Comparison of ENCODE assay signal across 8 cellular contexts in the genomic region with DNA sequence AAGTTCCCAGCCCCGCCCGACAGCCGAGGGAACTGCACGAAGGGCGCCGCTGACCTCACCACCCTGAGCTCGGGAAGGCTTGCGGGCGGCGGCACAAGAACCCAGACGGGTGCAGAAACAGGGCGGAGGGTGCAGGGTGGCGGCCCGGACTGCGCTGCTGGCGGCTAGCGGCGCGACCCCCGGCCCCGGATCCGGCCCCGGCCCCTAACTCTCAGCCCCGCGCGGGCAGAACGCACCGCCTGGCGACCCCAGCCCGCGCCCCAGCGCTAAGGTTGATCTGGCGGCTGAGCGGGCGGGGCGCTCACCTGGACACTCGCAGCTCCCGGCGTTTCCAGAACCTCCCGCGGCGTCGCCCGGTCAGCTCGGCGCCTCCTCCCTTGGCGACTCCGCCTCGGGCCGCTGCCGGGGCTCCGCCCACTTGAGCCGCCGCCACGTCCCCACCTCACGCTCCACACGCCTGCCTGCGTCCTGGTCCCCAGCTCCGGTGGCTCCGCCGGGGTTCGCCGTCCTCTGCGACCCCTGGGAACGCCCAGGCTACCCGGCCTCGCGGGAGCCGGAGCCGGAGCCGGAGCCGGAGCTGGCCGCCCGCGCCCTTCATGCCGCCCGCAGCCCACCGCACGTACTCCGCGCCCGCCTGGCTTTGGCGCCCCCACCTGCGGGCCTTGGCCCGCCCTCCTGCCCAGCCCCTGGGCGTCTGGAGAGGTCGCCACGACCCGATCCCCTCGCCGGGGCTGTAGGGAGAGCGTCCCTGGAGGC. TPM values are rescaled to one million over a fixed set of nuclear protein-coding genes. Genes with fewer than 3 reads are reported as not detected.
A peak's percentile ranks its signal among the peaks of the same experiment; 100 is the strongest.
DNase-seq lines count a peak whose midpoint lies in the region; ATAC-seq and TF ChIP-seq lines count a peak whose summit lies in the region.

A gene (minus strand): TSS at position 369 of the 756 bp plus-strand sequence. CDS start 9,227 bp downstream, outside the sequence.

- TF ChIP-seq CTCF in lower leg skin (IDR thresholded peaks at IDR 0.05): no peak

- ATAC-seq in HG02678 (IDR thresholded peaks at IDR 0.05; ENCODE audit: unreplicated experiment): peak; percentile 95

- CTCF ChIA-PET in activated naive CD4-positive, alpha-beta T cell treated with anti-CD3 and anti-CD28 coated beads for 36 hours (lab: Charles Lee): interaction anchor here (0.7 to 1.6 kb wide), 4 partner anchors 9 to 163 kb away, joined by 3 to 5 read pairs (median 4); no protein-coding TSS in a partner anchor

- no peaks in the 10 kb centered on the region for H3K9me3 Mint-ChIP-seq in activated naive CD4-positive, alpha-beta T cell treated with anti-CD3 and anti-CD28 coated beads for 36 hours

- peaks cover 37% of the 10 kb centered on the region for H3K27me3 Mint-ChIP-seq in activated naive CD4-positive, alpha-beta T cell treated with anti-CD3 and anti-CD28 coated beads for 36 hours (ENCODE audit: low read depth)

- whole genome bisulfite sequencing in lower leg skin, 2 donors: 1 to 2% methylated on average over 8 to 29 of the region's 92 CpGs

- peaks cover 4% of the 10 kb centered on the region for H3K4me1 Mint-ChIP-seq in activated naive CD4-positive, alpha-beta T cell treated with anti-CD3 and anti-CD28 coated beads for 36 hours (ENCODE audit: low read depth)

- H3K4me3 Mint-ChIP-seq in activated naive CD4-positive, alpha-beta T cell treated with anti-CD3 and anti-CD28 coated beads for 36 hours: peak within 1 kb of the TSS; percentile 14

- no peak within 1 kb of the TSS for H3K27ac Mint-ChIP-seq in activated naive CD4-positive, alpha-beta T cell treated with anti-CD3 and anti-CD28 coated beads for 36 hours

- H3K27me3 ChIP-seq in effector memory CD4-positive, alpha-beta T cell (replicated peaks; ENCODE audit: control insufficient read depth, insufficient read depth, low read length, poor library complexity, severe bottlenecking): peaks cover 6% of the 10 kb centered on the region

- peaks cover 6% of the 10 kb centered on the region for H3K4me1 ChIP-seq in effector memory CD4-positive, alpha-beta T cell (ENCODE audit: control insufficient read depth, insufficient read depth, low read length, poor library complexity, severe bottlenecking)

- peak; percentile 27 for DNase-seq in activated naive CD4-positive, alpha-beta T cell treated with anti-CD3 and anti-CD28 coated beads for 36 hours
- no peak for DNase-seq in activated naive CD4-positive, alpha-beta T cell (lab: John Stamatoyannopoulos, UW)
- DNase-seq in NCI-H2029 treated with DMSO at 0.1 percent for 48 hours (lab: John Stamatoyannopoulos, UW) (peak; percentile 14), lower leg skin (ENCODE audit: low spot score in 2 of 2) (peak; percentile 70 to 96)
- DNase-seq in activated CD4-positive, CD25-positive, alpha-beta regulatory T cell treated with anti-CD3 and anti-CD28 coated beads, Interleukin-2, amount 50 U/mL, for 72 hours: peak; percentile 45
- DNase-seq in effector memory CD4-positive, alpha-beta T cell: peak in 1 of 3 donors; percentile 5
- DNase-seq in stimulated activated CD4-positive, alpha-beta T cell treated with anti-CD3 and anti-CD28 coated beads, Interleukin-4, amount 100 ng/mL, for 24 hours: peak; percentile 37

- H3K36me3 ChIP-seq in effector memory CD4-positive, alpha-beta T cell (ENCODE audit: control insufficient read depth, insufficient read depth, low read length): no peaks in the 10 kb centered on the region

- intact Hi-C loops in activated naive CD4-positive, alpha-beta T cell treated with anti-CD3 and anti-CD28 coated beads for 36 hours (cut with micrococcal nuclease): no loop called here
- intact Hi-C loops in lower leg skin (cut with DNase I; ENCODE audit: low total_unique reads): no loop called here

- H3K36me3 Mint-ChIP-seq in activated naive CD4-positive, alpha-beta T cell treated with anti-CD3 and anti-CD28 coated beads for 36 hours (ENCODE audit: low read depth): no peaks in the 10 kb centered on the region

- H3K4me3 ChIP-seq in effector memory CD4-positive, alpha-beta T cell (ENCODE audit: insufficient read depth, low read depth, low read length, poor library complexity, severe bottlenecking): peak within 1 kb of the TSS; percentile 62
- H3K4me3 ChIP-seq in lower leg skin (ENCODE audit: low read depth, poor library complexity, severe bottlenecking): peak within 1 kb of the TSS; percentile 72

- TF ChIP-seq POLR2A in lower leg skin (IDR thresholded peaks at IDR 0.05): no peak

- H3K27ac ChIP-seq in effector memory CD4-positive, alpha-beta T cell (ENCODE audit: insufficient read depth, low read length, poor library complexity, severe bottlenecking): no peak within 1 kb of the TSS

- no peaks in the 10 kb centered on the region for H3K9me3 ChIP-seq in effector memory CD4-positive, alpha-beta T cell (ENCODE audit: control insufficient read depth, low read length)

RNA-seq across cellular contexts. Expression of the gene that starts here (rescaled TPM):
- total RNA-seq in activated naive CD4-positive, alpha-beta T cell treated with anti-CD3 and anti-CD28 coated beads for 36 hours: under 1 TPM; 0.47 to 0.74 TPM
- total RNA-seq in lower leg skin: 10 to 100 TPM; 18.0 to 40.5 (median 26.7) TPM

Comparison
In these comparisons a context has a peak if more than half of its experiments do, and no peak if none do; other contexts are left out.
1. RNA of the gene that starts here (total RNA-seq): 18.0 to 40.5 TPM in lower leg skin; 0.47 to 0.74 TPM in activated naive CD4-positive, alpha-beta T cell treated with anti-CD3 and anti-CD28 coated beads for 36 hours; every median in the first group is over 10 times any median in the second.
2. Peak in DNase-seq in activated naive CD4-positive, alpha-beta T cell treated with anti-CD3 and anti-CD28 coated beads for 36 hours; RNA of the gene not detected or under 1 TPM.
3. DNase-seq: peak in NCI-H2029 treated with DMSO at 0.1 percent for 48 hours (single experiment), activated CD4-positive, CD25-positive, alpha-beta regulatory T cell treated with anti-CD3 and anti-CD28 coated beads, Interleukin-2, amount 50 U/mL, for 72 hours (single experiment), lower leg skin (2 of 2) and stimulated activated CD4-positive, alpha-beta T cell treated with anti-CD3 and anti-CD28 coated beads, Interleukin-4, amount 100 ng/mL, for 24 hours (single experiment); none in activated naive CD4-positive, alpha-beta T cell (0 of 4).